Comparison of ENCODE assay signal across 28 cellular contexts in the genomic region with DNA sequence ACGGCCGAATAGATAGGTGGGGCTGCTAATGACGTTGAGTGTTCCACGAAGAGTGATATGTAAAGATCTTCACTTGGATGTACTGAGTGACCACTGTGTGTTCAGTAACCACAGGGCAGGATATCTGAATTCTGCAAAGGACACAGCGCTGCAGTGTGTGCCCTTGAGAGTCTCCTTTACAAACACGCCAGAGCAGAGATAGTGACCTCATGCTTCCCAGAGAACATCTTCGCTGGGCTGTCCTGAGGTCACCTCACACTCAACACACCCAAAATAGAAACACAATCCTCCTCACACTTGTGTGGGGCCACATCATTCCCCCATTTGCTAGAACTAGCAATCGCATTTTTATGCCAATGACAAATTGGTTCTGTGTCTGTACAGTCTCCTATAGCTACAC.
"Had no signal": no experiment of that assay in that cellular context is flagged by ENCODE, and none has a peak within 500 bp of the region (broad histone marks: within the 10 kb centered on the region; RNA-seq: fewer than 3 reads in every experiment).

No MANE protein-coding gene starts in this region.

- DNase-seq: activated CD4-positive, alpha-beta T cell treated with anti-CD3 and anti-CD28 coated beads for 4 hours; activated CD4-positive, alpha-beta T cell treated with anti-CD3 and anti-CD28 coated beads, Interleukin-2, amount 50 U/mL, for 4 hours; activated naive CD4-positive, alpha-beta T cell; activated T-cell treated with anti-CD3 and anti-CD28 coated beads for 4 hours; activated T-cell treated with anti-CD3 and anti-CD28 coated beads, Interleukin-2, amount 50 U/mL, for 72 hours; anterior cingulate cortex; cerebellar nuclear complex; colonic mucosa; effector memory CD4-positive, alpha-beta T cell; gastrocnemius medialis; glutamatergic neuron; hippocampal formation; kidney; lower lobe of right lung; mesenchymal stem cell; mucosa of descending colon; sigmoid colon; stimulated activated CD4-positive, alpha-beta T cell treated with anti-CD3 and anti-CD28 coated beads, Interleukin-4, amount 100 ng/mL, for 24 hours; stimulated activated naive CD8-positive, alpha-beta T cell treated with anti-CD3 and anti-CD28 coated beads, Interleukin-15, amount 100 ng/mL, for 72 hours; T-helper 1 cell; tibial artery; upper lobe of right lung had no signal

- H3K9me3 Mint-ChIP-seq: natural killer cell treated with Interleukin-12 subunit alpha and Interleukin-12 subunit beta and Interleukin-15 and Interleukin-18, amount 100 ng/mL, for 72 hours; stimulated activated naive CD8-positive, alpha-beta T cell treated with anti-CD3 and anti-CD28 coated beads, Interleukin-15, amount 100 ng/mL, for 72 hours; T-helper 2 cell treated with Interferon-gamma antibody and Interleukin-4, amounts not matched to agents 5 μg/mL and 100 μg/mL, for 36 hours had no signal

- H3K9me3 ChIP-seq: colonic mucosa, gastrocnemius medialis, lower lobe of right lung, mucosa of descending colon, neutrophil, sigmoid colon, tibial artery, upper lobe of right lung had no signal

- H3K36me3 ChIP-seq: colonic mucosa, gastrocnemius medialis, lower lobe of right lung, neutrophil, sigmoid colon, tibial artery, upper lobe of right lung had no signal

- H3K27ac ChIP-seq: colonic mucosa, gastrocnemius medialis, lower lobe of right lung, neutrophil, sigmoid colon, tibial artery, upper lobe of right lung had no signal

- H3K27me3 ChIP-seq: colonic mucosa, gastrocnemius medialis, neutrophil, sigmoid colon, tibial artery, upper lobe of right lung had no signal

- H3K36me3 Mint-ChIP-seq: activated naive CD4-positive, alpha-beta T cell treated with anti-CD3 and anti-CD28 coated beads, Interleukin-2, amount 50 U/mL, for 72 hours; natural killer cell treated with Interleukin-12 subunit alpha and Interleukin-12 subunit beta and Interleukin-15 and Interleukin-18, amount 100 ng/mL, for 72 hours; stimulated activated effector memory CD8-positive, alpha-beta T cell treated with anti-CD3 and anti-CD28 coated beads, Interleukin-12 subunit alpha, Interleukin-12 subunit beta, amount 100 ng/mL, for 72 hours had no signal

- ATAC-seq: activated naive CD4-positive, alpha-beta T cell treated with anti-CD3 and anti-CD28 coated beads, Interleukin-2, amount 50 U/mL, for 72 hours; activated T-cell treated with anti-CD3 and anti-CD28 coated beads, Interleukin-2, amount 50 U/mL, for 72 hours; gastrocnemius medialis; mucosa of descending colon; natural killer cell treated with Interleukin-12 subunit alpha and Interleukin-12 subunit beta and Interleukin-15 and Interleukin-18, amount 100 ng/mL, for 72 hours; stimulated activated effector memory CD8-positive, alpha-beta T cell treated with anti-CD3 and anti-CD28 coated beads, Interleukin-12 subunit alpha, Interleukin-12 subunit beta, amount 100 ng/mL, for 72 hours; stimulated activated naive CD8-positive, alpha-beta T cell treated with anti-CD3 and anti-CD28 coated beads, Interleukin-15, amount 100 ng/mL, for 72 hours had no signal

- H3K4me1 Mint-ChIP-seq: stimulated activated naive CD8-positive, alpha-beta T cell treated with anti-CD3 and anti-CD28 coated beads, Interleukin-15, amount 100 ng/mL, for 72 hours had no signal

- H3K4me3 Mint-ChIP-seq: activated T-cell treated with anti-CD3 and anti-CD28 coated beads, Interleukin-2, amount 50 U/mL, for 72 hours; natural killer cell treated with Interleukin-12 subunit alpha and Interleukin-12 subunit beta and Interleukin-15 and Interleukin-18, amount 100 ng/mL, for 72 hours; stimulated activated effector memory CD8-positive, alpha-beta T cell treated with anti-CD3 and anti-CD28 coated beads, Interleukin-12 subunit alpha, Interleukin-12 subunit beta, amount 100 ng/mL, for 72 hours; stimulated activated naive CD8-positive, alpha-beta T cell treated with anti-CD3 and anti-CD28 coated beads, Interleukin-15, amount 100 ng/mL, for 72 hours; T-helper 2 cell treated with Interferon-gamma antibody and Interleukin-4, amounts not matched to agents 5 μg/mL and 100 μg/mL, for 36 hours had no signal

- FAIRE-seq: kidney, small intestine had no signal

- H3K27ac Mint-ChIP-seq: activated naive CD4-positive, alpha-beta T cell treated with anti-CD3 and anti-CD28 coated beads, Interleukin-2, amount 50 U/mL, for 72 hours; activated T-cell treated with anti-CD3 and anti-CD28 coated beads, Interleukin-2, amount 50 U/mL, for 72 hours; natural killer cell treated with Interleukin-12 subunit alpha and Interleukin-12 subunit beta and Interleukin-15 and Interleukin-18, amount 100 ng/mL, for 72 hours; stimulated activated effector memory CD8-positive, alpha-beta T cell treated with anti-CD3 and anti-CD28 coated beads, Interleukin-12 subunit alpha, Interleukin-12 subunit beta, amount 100 ng/mL, for 72 hours; T-helper 2 cell treated with Interferon-gamma antibody and Interleukin-4, amounts not matched to agents 5 μg/mL and 100 μg/mL, for 36 hours had no signal

- H3K4me3 ChIP-seq: colonic mucosa, gastrocnemius medialis, lower lobe of right lung, mucosa of descending colon, sigmoid colon, tibial artery, upper lobe of right lung had no signal

- H3K4me1 ChIP-seq: colonic mucosa, gastrocnemius medialis, lower lobe of right lung had no signal
